ENCODE assay signal across 31 cellular contexts in genomic region chr5:180078348-180078747, GRCh38.
"Had no signal": no experiment of that assay in that cellular context is flagged by ENCODE, and none has a peak within 500 bp of the region (broad histone marks: within the 10 kb centered on the region; RNA-seq: fewer than 3 reads in every experiment).

No MANE protein-coding gene starts in this region.

- H3K27ac Mint-ChIP-seq: immature natural killer cell; nephron; stimulated activated memory B cell treated with anti-CD40 and anti-IgM and Interleukin-4, amounts not matched to agents 10 μg/mL and 1 μg/mL and 100 μg/mL, for 72 hours had no signal

- H3K9me3 Mint-ChIP-seq: immature natural killer cell; naive thymus-derived CD8-positive, alpha-beta T cell; nephron; stimulated activated memory B cell treated with anti-CD40 and anti-IgM and Interleukin-4, amounts not matched to agents 10 μg/mL and 1 μg/mL and 100 μg/mL, for 72 hours had no signal

- H3K4me3 ChIP-seq: left lung, lung, mucosa of descending colon, pancreas, prostate gland, sigmoid colon, smooth muscle cell, stomach, testis, thyroid gland, transverse colon, upper lobe of left lung, vagina had no signal

- H3K4me1 Mint-ChIP-seq: stimulated activated memory B cell treated with anti-CD40 and anti-IgM and Interleukin-4, amounts not matched to agents 10 μg/mL and 1 μg/mL and 100 μg/mL, for 72 hours had no signal

- ATAC-seq: left colon; left lung; mucosa of descending colon; naive thymus-derived CD8-positive, alpha-beta T cell; pancreas; right cardiac atrium; stimulated activated memory B cell treated with anti-CD40 and anti-IgM and Interleukin-4, amounts not matched to agents 10 μg/mL and 1 μg/mL and 100 μg/mL, for 72 hours; stimulated activated naive CD8-positive, alpha-beta T cell treated with anti-CD3 and anti-CD28 coated beads, Interleukin-15, Interleukin-2, amounts not matched to agents 100 U/mL and 50 U/mL, for 24 hours had no signal

- H3K36me3 Mint-ChIP-seq: immature natural killer cell; naive thymus-derived CD8-positive, alpha-beta T cell; stimulated activated memory B cell treated with anti-CD40 and anti-IgM and Interleukin-4, amounts not matched to agents 10 μg/mL and 1 μg/mL and 100 μg/mL, for 72 hours had no signal

- H3K4me3 Mint-ChIP-seq: immature natural killer cell; naive thymus-derived CD8-positive, alpha-beta T cell; nephron; stimulated activated memory B cell treated with anti-CD40 and anti-IgM and Interleukin-4, amounts not matched to agents 10 μg/mL and 1 μg/mL and 100 μg/mL, for 72 hours had no signal

- H3K4me1 ChIP-seq: left lung, pancreas, sigmoid colon, stomach, testis, thyroid gland, transverse colon, upper lobe of left lung, vagina had no signal

- H3K9me3 ChIP-seq: left lung, mucosa of descending colon, pancreas, prostate gland, sigmoid colon, stomach, testis, thyroid gland, transverse colon, upper lobe of left lung, vagina had no signal

- FAIRE-seq: islet of Langerhans, kidney, pancreas had no signal

- H3K4me2 ChIP-seq: smooth muscle cell had no signal

- H3K27me3 ChIP-seq: pancreas, testis, thyroid gland, upper lobe of left lung, vagina had no signal

- DNase-seq: hypothalamus; immature natural killer cell; kidney; left colon; left lung; midbrain; mucosa of descending colon; naive thymus-derived CD8-positive, alpha-beta T cell; nucleus accumbens; pancreas; posterior cingulate gyrus; retina; right cardiac atrium; sigmoid colon; stimulated activated CD4-positive, alpha-beta T cell treated with anti-CD3 and anti-CD28 coated beads, Interleukin-1b, Interleukin-23, amount 100 ng/mL, for 48 hours; stimulated activated CD4-positive, alpha-beta T cell treated with anti-CD3 and anti-CD28 coated beads, Interleukin-2, amount 100 ng/mL, for 48 hours; stimulated activated CD4-positive, alpha-beta T cell treated with anti-CD3 and anti-CD28 coated beads, Interleukin-4, amount 100 ng/mL, for 4 hours; stimulated activated CD8-positive, alpha-beta memory T cell treated with anti-CD3 and anti-CD28 coated beads, Interleukin-4, amount 100 ng/mL, for 48 hours; stimulated activated naive CD8-positive, alpha-beta T cell treated with anti-CD3 and anti-CD28 coated beads, Interleukin-15, Interleukin-2, amounts not matched to agents 100 U/mL and 50 U/mL, for 24 hours; stomach; testis; thyroid gland; transverse colon; upper lobe of left lung had no signal

- H3K36me3 ChIP-seq: left lung, pancreas, prostate gland, sigmoid colon, stomach, thyroid gland, transverse colon, upper lobe of left lung, vagina had no signal

- H3K27ac ChIP-seq: left lung, pancreas, prostate gland, sigmoid colon, stomach, testis, thyroid gland, transverse colon, upper lobe of left lung, vagina had no signal
